Comparison of ENCODE assay signal across 24 cellular contexts in genomic region chr3:17972889-17973558, GRCh38.
DNase-seq lines count a peak whose midpoint lies in the region; ATAC-seq, FAIRE-seq and TF ChIP-seq lines count a peak whose summit lies in the region.
"Had no signal": no experiment of that assay in that cellular context is flagged by ENCODE, and none has a peak within 500 bp of the region (broad histone marks: within the 10 kb centered on the region; RNA-seq: fewer than 3 reads in every experiment).

No MANE protein-coding gene starts in this region.

- H3K27ac ChIP-seq in A549: no peak overlapping the region
- H3K27ac ChIP-seq in KOPT-K1 (ENCODE audit: low read depth, low read length, poor library complexity, severe bottlenecking): peak overlapping the region; percentile 97
- peak overlapping the region; percentile 71 for H3K27ac ChIP-seq in VCaP
- H3K27ac ChIP-seq: brain microvascular endothelial cell, left ventricle myocardium inferior, uterus had no signal

- H3K27ac Mint-ChIP-seq in nephron: peak overlapping the region in 2 of 3 experiments; percentile 12 to 70
- H3K27ac Mint-ChIP-seq: activated naive CD8-positive, alpha-beta T cell treated with anti-CD3 and anti-CD28 coated beads, Interleukin-2, amount 10 ng/mL, durations not matched to agents 7 days and 5 days; CD14-positive monocyte; effector memory CD8-positive, alpha-beta T cell; T-cell had no signal

- no peak for TF ChIP-seq CTCF in A549 (IDR thresholded peaks at IDR 0.05)
- TF ChIP-seq CTCF in VCaP (conservative IDR thresholded peaks at IDR 0.05): no peak
- no peak for TF ChIP-seq CTCF in nephron (IDR thresholded peaks at IDR 0.05; ENCODE audit: unreplicated experiment in 3 of 3)

- H3K27me3 Mint-ChIP-seq in nephron (ENCODE audit: low read depth): no peaks in the 10 kb centered on the region
- H3K27me3 Mint-ChIP-seq: activated naive CD8-positive, alpha-beta T cell treated with anti-CD3 and anti-CD28 coated beads, Interleukin-2, amount 10 ng/mL, durations not matched to agents 7 days and 5 days had no signal

- peaks cover 27% of the 10 kb centered on the region for H3K4me1 Mint-ChIP-seq in nephron
- H3K4me1 Mint-ChIP-seq: activated naive CD8-positive, alpha-beta T cell treated with anti-CD3 and anti-CD28 coated beads, Interleukin-2, amount 10 ng/mL, durations not matched to agents 7 days and 5 days; T-cell had no signal

- no peak for FAIRE-seq in A549 (lab: Jason Lieb, UNC)
- FAIRE-seq: G401.6 had no signal

- POLR2A ChIA-PET in A549 (lab: Yijun Ruan, JAX): no interaction called here

- peaks cover 17% of the 10 kb centered on the region for H3K4me1 ChIP-seq in A549
- H3K4me1 ChIP-seq: left ventricle myocardium inferior, uterus had no signal

- CTCF ChIA-PET in A549 (lab: Yijun Ruan, JAX): no interaction called here

- ATAC-seq in A549: peak in 1 of 2 experiments; percentile 52; a peak in 3 of 6 replicates
- ATAC-seq in HG03457 (IDR thresholded peaks at IDR 0.05; ENCODE audit: unreplicated experiment): no peak
- ATAC-seq in HG02870 (IDR thresholded peaks at IDR 0.05; ENCODE audit: unreplicated experiment): no peak
- ATAC-seq in HG03469 (IDR thresholded peaks at IDR 0.05; ENCODE audit: unreplicated experiment): no peak
- ATAC-seq: effector memory CD8-positive, alpha-beta T cell; T-cell had no signal

- no peaks in the 10 kb centered on the region for H3K9me3 Mint-ChIP-seq in nephron
- H3K9me3 Mint-ChIP-seq: activated naive CD8-positive, alpha-beta T cell treated with anti-CD3 and anti-CD28 coated beads, Interleukin-2, amount 10 ng/mL, durations not matched to agents 7 days and 5 days; CD14-positive monocyte; effector memory CD8-positive, alpha-beta T cell; T-cell had no signal

- no peak for TF ChIP-seq EP300 in A549 (IDR thresholded peaks at IDR 0.05)

- no peaks in the 10 kb centered on the region for H3K36me3 ChIP-seq in KOPT-K1 (ENCODE audit: insufficient read depth, low read length)
- H3K36me3 ChIP-seq: brain microvascular endothelial cell, left ventricle myocardium inferior, uterus had no signal

- peak overlapping the region; percentile 70 for H3K4me2 ChIP-seq in A549

- H3K4me3 ChIP-seq in A549: peak overlapping the region; percentile 1; the same call in 1 of the 3 replicates
- H3K4me3 ChIP-seq: left ventricle myocardium inferior, uterus had no signal

- no peaks in the 10 kb centered on the region for H3K36me3 Mint-ChIP-seq in nephron (ENCODE audit: low read depth)
- H3K36me3 Mint-ChIP-seq: activated naive CD8-positive, alpha-beta T cell treated with anti-CD3 and anti-CD28 coated beads, Interleukin-2, amount 10 ng/mL, durations not matched to agents 7 days and 5 days; CD14-positive monocyte; T-cell had no signal

- 28% methylated on average over 5 of the region's 5 CpGs for WGBS in A549 (ENCODE audit: missing lambda C conversion rate)

- H3K4me3 Mint-ChIP-seq in nephron: peak overlapping the region in 1 of 3 experiments; percentile 9
- H3K4me3 Mint-ChIP-seq: activated naive CD8-positive, alpha-beta T cell treated with anti-CD3 and anti-CD28 coated beads, Interleukin-2, amount 10 ng/mL, durations not matched to agents 7 days and 5 days; CD14-positive monocyte; effector memory CD8-positive, alpha-beta T cell; T-cell had no signal

- TF ChIP-seq RAD21 in A549 (conservative IDR thresholded peaks at IDR 0.05 in 1 of 2, IDR thresholded peaks at IDR 0.05 in 1 of 2): no peak

- H3K9me3 ChIP-seq in A549 (no peaks in the 10 kb centered on the region), KOPT-K1 (ENCODE audit: insufficient read depth, low read length, poor library complexity, severe bottlenecking) (no peaks in the 10 kb centered on the region)
- H3K9me3 ChIP-seq: left ventricle myocardium inferior, uterus had no signal

- TF ChIP-seq POLR2A in A549 (IDR thresholded peaks at IDR 0.05; ENCODE audit: low read length): no peak

- DNase-seq in A549 (ENCODE audit: low read depth in 1 of 2, low spot score in 1 of 2): no peak
- no peak for DNase-seq in NOMO-1 treated with DMSO at 0.1 percent for 48 hours (lab: John Stamatoyannopoulos, UW; ENCODE audit: unreplicated experiment)
- DNase-seq: activated CD4-positive, alpha-beta T cell treated with anti-CD3 and anti-CD28 coated beads for 48 hours; activated naive CD8-positive, alpha-beta T cell treated with anti-CD3 and anti-CD28 coated beads, Interleukin-2, amount 10 ng/mL, durations not matched to agents 7 days and 5 days; brain microvascular endothelial cell; DMS 273 treated with DMSO at 0.1 percent for 48 hours; effector memory CD8-positive, alpha-beta T cell; left ventricle myocardium inferior; NCI-H2081; nucleus accumbens; OCI-M1; retina; SHP77; stimulated activated CD8-positive, alpha-beta memory T cell treated with anti-CD3 and anti-CD28 coated beads, Interleukin-4, amount 100 ng/mL, for 48 hours; T-cell; uterus had no signal

TF ChIP-seq in A549, 52 proteins besides CTCF, POLR2A, EP300 and RAD21:
- TF ChIP-seq USF2 (IDR thresholded peaks at IDR 0.05) (no peak), REST (IDR thresholded peaks at IDR 0.05) (no peak), KDM1A (IDR thresholded peaks at IDR 0.05; ENCODE audit: low read depth) (no peak), RCOR1 (IDR thresholded peaks at IDR 0.05; ENCODE audit: low read depth, low read length) (no peak), MAZ (IDR thresholded peaks at IDR 0.05; ENCODE audit: borderline replicate concordance, low read depth, low read length) (no peak), CHD4 (IDR thresholded peaks at IDR 0.05; ENCODE audit: borderline replicate concordance) (no peak), FOXS1 (CRISPR knock-in tag; IDR thresholded peaks at IDR 0.05) (no peak), ZSCAN20 (CRISPR knock-in tag; IDR thresholded peaks at IDR 0.05) (no peak)
- TF ChIP-seq, protein P1, sequence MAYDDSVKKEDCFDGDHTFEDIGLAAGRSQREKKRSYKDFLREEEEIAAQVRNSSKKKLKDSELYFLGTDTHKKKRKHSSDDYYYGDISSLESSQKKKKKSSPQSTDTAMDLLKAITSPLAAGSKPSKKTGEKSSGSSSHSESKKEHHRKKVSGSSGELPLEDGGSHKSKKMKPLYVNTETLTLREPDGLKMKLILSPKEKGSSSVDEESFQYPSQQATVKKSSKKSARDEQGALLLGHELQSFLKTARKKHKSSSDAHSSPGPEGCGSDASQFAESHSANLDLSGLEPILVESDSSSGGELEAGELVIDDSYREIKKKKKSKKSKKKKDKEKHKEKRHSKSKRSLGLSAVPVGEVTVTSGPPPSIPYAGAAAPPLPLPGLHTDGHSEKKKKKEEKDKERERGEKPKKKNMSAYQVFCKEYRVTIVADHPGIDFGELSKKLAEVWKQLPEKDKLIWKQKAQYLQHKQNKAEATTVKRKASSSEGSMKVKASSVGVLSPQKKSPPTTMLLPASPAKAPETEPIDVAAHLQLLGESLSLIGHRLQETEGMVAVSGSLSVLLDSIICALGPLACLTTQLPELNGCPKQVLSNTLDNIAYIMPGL (CRISPR knock-in tag; IDR thresholded peaks at IDR 0.05; ENCODE audit: borderline replicate concordance): no peak
- TF ChIP-seq, protein P2, sequence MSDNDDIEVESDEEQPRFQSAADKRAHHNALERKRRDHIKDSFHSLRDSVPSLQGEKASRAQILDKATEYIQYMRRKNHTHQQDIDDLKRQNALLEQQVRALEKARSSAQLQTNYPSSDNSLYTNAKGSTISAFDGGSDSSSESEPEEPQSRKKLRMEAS (IDR thresholded peaks at IDR 0.05): no peak

Comparison
In these comparisons a context has a peak if more than half of its experiments do, and no peak if none do; other contexts are left out.
1. H3K27ac ChIP-seq: peak in KOPT-K1 (single experiment) and VCaP (single experiment); none in A549 (0 of 2).